In the genomic region with DNA sequence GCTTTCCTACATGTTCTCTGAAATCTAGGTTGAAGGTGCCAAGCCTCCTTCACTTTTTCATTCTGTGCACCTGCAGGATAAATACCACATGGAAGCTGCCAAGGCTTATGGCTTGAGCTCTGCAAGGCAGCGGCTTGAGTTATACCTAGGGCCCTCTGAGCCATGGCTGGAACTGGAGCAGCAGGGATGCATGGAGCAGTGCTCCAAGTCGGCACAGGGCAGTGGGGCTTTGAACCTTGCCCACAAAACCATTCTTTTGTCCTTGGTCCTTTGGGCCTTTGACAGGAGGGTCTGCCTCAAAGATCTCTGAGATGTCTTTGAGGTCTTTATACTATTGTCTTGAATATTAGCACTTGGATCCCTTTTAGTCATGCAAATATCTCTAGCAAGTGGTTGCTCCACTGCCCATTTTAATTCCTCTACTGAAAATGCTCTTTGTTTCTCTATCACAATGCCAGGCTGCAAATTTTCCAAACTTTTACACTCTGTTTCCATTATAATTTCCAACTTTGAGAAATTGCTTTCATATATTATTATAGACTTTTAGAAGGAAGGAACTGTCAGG, we compare ENCODE assay signal across 23 cellular contexts.
"Had no signal": no experiment of that assay in that cellular context is flagged by ENCODE, and none has a peak within 500 bp of the region (broad histone marks: within the 10 kb centered on the region; RNA-seq: fewer than 3 reads in every experiment).

No MANE protein-coding gene starts in this region.

- H3K9me3 Mint-ChIP-seq: neural progenitor cell had no signal

- H3K4me1 ChIP-seq: gastrocnemius medialis, heart right ventricle, left ventricle myocardium inferior, lower lobe of right lung, neural progenitor cell, right atrium auricular region, stomach, transverse colon had no signal

- H3K27me3 ChIP-seq: gastrocnemius medialis, heart right ventricle, neural progenitor cell, ovary, right atrium auricular region, stomach, transverse colon had no signal

- H3K36me3 ChIP-seq: gastrocnemius medialis, heart right ventricle, left ventricle myocardium inferior, lower lobe of right lung, neural progenitor cell, ovary, right atrium auricular region, stomach, thoracic aorta, transverse colon had no signal

- H3K9me3 ChIP-seq: gastrocnemius medialis, heart right ventricle, left ventricle myocardium inferior, lower lobe of right lung, ovary, right atrium auricular region, stomach, thoracic aorta, transverse colon had no signal

- H3K27ac ChIP-seq: dorsolateral prefrontal cortex, gastrocnemius medialis, heart right ventricle, left ventricle myocardium inferior, lower lobe of right lung, neural progenitor cell, ovary, right atrium auricular region, stomach, thoracic aorta, transverse colon had no signal

- FAIRE-seq: small intestine had no signal

- H3K4me1 Mint-ChIP-seq: neural progenitor cell had no signal

- H3K36me3 Mint-ChIP-seq: neural progenitor cell had no signal

- H3K4me3 ChIP-seq: dorsolateral prefrontal cortex, gastrocnemius medialis, heart right ventricle, left ventricle myocardium inferior, lower lobe of right lung, neural progenitor cell, ovary, right atrium auricular region, stomach, thoracic aorta, transverse colon had no signal

- ATAC-seq: gastrocnemius medialis; heart right ventricle; left cardiac atrium; lower lobe of right lung; natural killer cell treated with Interleukin-12 subunit alpha and Interleukin-12 subunit beta and Interleukin-15 and Interleukin-18, amount 100 ng/mL, for 72 hours had no signal

- H3K27ac Mint-ChIP-seq: natural killer cell treated with Interleukin-12 subunit alpha and Interleukin-12 subunit beta and Interleukin-15 and Interleukin-18, amount 100 ng/mL, for 72 hours; neural progenitor cell had no signal

- H3K4me3 Mint-ChIP-seq: natural killer cell treated with Interleukin-12 subunit alpha and Interleukin-12 subunit beta and Interleukin-15 and Interleukin-18, amount 100 ng/mL, for 72 hours; neural progenitor cell had no signal

- DNase-seq: cortex of kidney; dorsolateral prefrontal cortex; effector CD8-positive, alpha-beta T cell; gastrocnemius medialis; heart right ventricle; kidney; left cardiac atrium; left ventricle myocardium inferior; lower lobe of right lung; mesenchymal stem cell; midbrain; nucleus accumbens; ovary; small intestine; stimulated activated CD4-positive, alpha-beta T cell treated with anti-CD3 and anti-CD28 coated beads, Interleukin-12 subunit alpha, Interleukin-12 subunit beta, amount 100 ng/mL, for 4 hours; stimulated activated naive CD4-positive, alpha-beta T cell; stomach; substantia nigra; transverse colon had no signal

- H3K27me3 Mint-ChIP-seq: natural killer cell treated with Interleukin-12 subunit alpha and Interleukin-12 subunit beta and Interleukin-15 and Interleukin-18, amount 100 ng/mL, for 72 hours had no signal
